1 cellular context compared by ENCODE assay signal in the genomic region with DNA sequence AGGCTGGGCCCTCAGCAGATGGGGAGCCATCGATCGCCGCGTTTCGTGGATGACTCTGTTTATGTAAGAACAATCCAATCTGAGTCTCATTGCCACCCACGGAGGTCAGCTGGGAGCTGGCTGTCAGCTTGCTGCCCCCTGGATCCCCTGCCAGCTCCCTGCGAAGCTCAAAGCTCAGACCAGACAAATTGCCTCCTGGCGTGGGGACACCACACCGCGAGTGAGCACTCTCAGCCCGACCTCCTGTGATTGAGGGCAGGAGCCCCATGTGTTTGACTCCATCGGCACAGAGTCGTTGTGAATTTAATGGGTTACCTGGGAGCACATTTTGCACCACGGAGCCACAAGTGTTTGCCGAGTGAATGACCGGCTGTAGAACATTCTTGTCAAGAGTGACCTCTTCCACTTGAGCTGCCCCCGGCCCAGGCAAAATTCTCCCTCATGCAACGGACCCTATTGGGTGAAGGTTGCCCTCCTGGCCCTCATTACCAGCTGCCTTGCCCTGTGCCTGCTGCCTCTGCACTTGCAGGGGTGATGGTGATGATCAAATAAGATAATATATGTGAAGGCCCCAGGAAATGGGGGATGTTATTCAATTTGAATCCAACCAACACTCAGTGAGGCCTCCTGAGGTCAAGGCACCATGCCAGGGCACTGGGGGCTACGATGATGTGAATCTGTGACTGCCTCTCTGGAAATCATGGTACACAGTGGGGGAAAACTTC.
TF ChIP-seq lines count a peak whose summit lies in the region.

No MANE protein-coding gene starts in this region.

TF ChIP-seq in HEK293, 187 proteins besides CTCF, POLR2A, EP300 and RAD21 (continued from another document):
- TF ChIP-seq, protein P1, sequence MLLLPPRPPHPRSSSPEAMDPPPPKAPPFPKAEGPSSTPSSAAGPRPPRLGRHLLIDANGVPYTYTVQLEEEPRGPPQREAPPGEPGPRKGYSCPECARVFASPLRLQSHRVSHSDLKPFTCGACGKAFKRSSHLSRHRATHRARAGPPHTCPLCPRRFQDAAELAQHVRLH (tag by site-specific recombination; IDR thresholded peaks at IDR 0.05): no peak
- no peak for TF ChIP-seq HIC1 (tag by site-specific recombination; IDR thresholded peaks at IDR 0.05)
- no peak for TF ChIP-seq ZNF24 (tag by site-specific recombination; IDR thresholded peaks at IDR 0.05)
- TF ChIP-seq, protein P2, sequence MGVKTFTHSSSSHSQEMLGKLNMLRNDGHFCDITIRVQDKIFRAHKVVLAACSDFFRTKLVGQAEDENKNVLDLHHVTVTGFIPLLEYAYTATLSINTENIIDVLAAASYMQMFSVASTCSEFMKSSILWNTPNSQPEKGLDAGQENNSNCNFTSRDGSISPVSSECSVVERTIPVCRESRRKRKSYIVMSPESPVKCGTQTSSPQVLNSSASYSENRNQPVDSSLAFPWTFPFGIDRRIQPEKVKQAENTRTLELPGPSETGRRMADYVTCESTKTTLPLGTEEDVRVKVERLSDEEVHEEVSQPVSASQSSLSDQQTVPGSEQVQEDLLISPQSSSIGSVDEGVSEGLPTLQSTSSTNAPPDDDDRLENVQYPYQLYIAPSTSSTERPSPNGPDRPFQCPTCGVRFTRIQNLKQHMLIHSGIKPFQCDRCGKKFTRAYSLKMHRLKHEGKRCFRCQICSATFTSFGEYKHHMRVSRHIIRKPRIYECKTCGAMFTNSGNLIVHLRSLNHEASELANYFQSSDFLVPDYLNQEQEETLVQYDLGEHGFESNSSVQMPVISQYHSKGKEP (tag by site-specific recombination; IDR thresholded peaks at IDR 0.05): no peak
- no peak for TF ChIP-seq SETDB1 (IDR thresholded peaks at IDR 0.05; ENCODE audit: insufficient read length, low read length)
- no peak for TF ChIP-seq KLF9 (tag by site-specific recombination; IDR thresholded peaks at IDR 0.05; ENCODE audit: low read depth)
- TF ChIP-seq PRDM4 (tag by site-specific recombination; IDR thresholded peaks at IDR 0.05): no peak
- TF ChIP-seq ZFP69B (tag by site-specific recombination; IDR thresholded peaks at IDR 0.05): no peak
- TF ChIP-seq ZNF362 (tag by site-specific recombination; IDR thresholded peaks at IDR 0.05): no peak
- no peak for TF ChIP-seq INSM2 (tag by site-specific recombination; IDR thresholded peaks at IDR 0.05)
- TF ChIP-seq ZNF221 (tag by site-specific recombination; IDR thresholded peaks at IDR 0.05; ENCODE audit: borderline replicate concordance): no peak
- peak; percentile 56; the same call in 1 of the 2 replicates for TF ChIP-seq GLIS1 (tag by site-specific recombination; IDR thresholded peaks at IDR 0.05)
- no peak for TF ChIP-seq ZFHX2 (tag by site-specific recombination; conservative IDR thresholded peaks at IDR 0.05)
- TF ChIP-seq TSHZ1 (tag by site-specific recombination; IDR thresholded peaks at IDR 0.05; ENCODE audit: borderline replicate concordance): no peak
- TF ChIP-seq ZNF621 (tag by site-specific recombination; IDR thresholded peaks at IDR 0.05): no peak
- TF ChIP-seq GLIS2 (tag by site-specific recombination; IDR thresholded peaks at IDR 0.05): peak; percentile 30; the same call in 1 of the 2 replicates
- no peak for TF ChIP-seq ZNF747 (tag by site-specific recombination; IDR thresholded peaks at IDR 0.05)
- no peak for TF ChIP-seq ZNF529 (tag by site-specific recombination; IDR thresholded peaks at IDR 0.05; ENCODE audit: insufficient replicate concordance)
- TF ChIP-seq ZNF692 (tag by site-specific recombination; IDR thresholded peaks at IDR 0.05): no peak
- no peak for TF ChIP-seq ZNF768 (tag by site-specific recombination; IDR thresholded peaks at IDR 0.05)
- TF ChIP-seq ZNF398 (tag by site-specific recombination; IDR thresholded peaks at IDR 0.05): no peak
TF ChIP-seq in HEK293: peak in this region for 4.
